In the genomic region with DNA sequence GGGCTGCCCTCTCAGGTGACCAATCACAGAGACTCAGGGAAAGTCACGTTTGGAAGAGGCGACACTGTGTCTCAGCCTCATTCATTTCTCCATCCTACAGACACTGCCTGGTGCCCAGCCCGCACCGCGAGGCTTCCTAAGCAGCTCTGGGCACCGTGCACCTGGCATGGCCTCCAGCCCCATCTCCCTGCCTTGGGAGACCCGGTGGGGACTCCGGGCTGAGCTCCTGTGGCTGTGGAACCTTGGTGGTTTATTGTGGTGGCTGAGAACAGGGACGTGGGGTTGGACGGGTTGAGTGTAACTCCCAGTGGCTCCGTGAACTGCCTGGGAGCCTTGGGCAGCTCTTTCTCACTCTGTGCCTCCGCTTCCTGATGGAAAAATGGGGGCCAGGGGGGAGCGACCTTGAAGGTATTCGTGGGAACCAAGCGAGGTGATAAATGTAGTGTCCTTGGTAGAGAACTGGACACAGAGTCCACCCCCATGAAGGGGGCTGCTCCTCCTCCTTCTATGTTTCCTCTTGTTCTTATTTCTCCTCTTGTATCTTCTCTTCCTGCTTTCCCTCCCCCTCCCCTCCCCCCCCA, we compare ENCODE assay signal across 10 cellular contexts.
DNase-seq lines count a peak whose midpoint lies in the region; ATAC-seq and TF ChIP-seq lines count a peak whose summit lies in the region.
"Had no signal": no experiment of that assay in that cellular context is flagged by ENCODE, and none has a peak within 500 bp of the region (broad histone marks: within the 10 kb centered on the region; RNA-seq: fewer than 3 reads in every experiment).

No MANE protein-coding gene starts in this region.

- H3K27me3 Mint-ChIP-seq in glutamatergic neuron (ENCODE audit: unreplicated experiment) = peaks cover 10% of the 10 kb centered on the region

- no peak for TF ChIP-seq CTCF in RWPE2 (IDR thresholded peaks at IDR 0.05; ENCODE audit: poor library complexity, severe bottlenecking)
- no peak for TF ChIP-seq CTCF in fibroblast of lung (conservative IDR thresholded peaks at IDR 0.05 in 1 of 2, IDR thresholded peaks at IDR 0.05 in 1 of 2; ENCODE audit: low read depth in 1 of 2, low read length in 2 of 2)
- no peak for TF ChIP-seq CTCF in glutamatergic neuron (IDR thresholded peaks at IDR 0.05; ENCODE audit: partially characterized antibody, unreplicated experiment)

- no peak overlapping the region for H3K4me3 ChIP-seq in RWPE2 (ENCODE audit: severe bottlenecking)
- no peak overlapping the region for H3K4me3 ChIP-seq in fibroblast of lung (replicated peaks in 1 of 4; ENCODE audit: control extremely low read depth in 1 of 4, insufficient read depth in 1 of 4, low read depth in 3 of 4, low read length in 4 of 4)
- H3K4me3 ChIP-seq: right lobe of liver, upper lobe of left lung had no signal

- no peak overlapping the region for H3K27ac Mint-ChIP-seq in glutamatergic neuron (ENCODE audit: unreplicated experiment)

- H3K4me1 Mint-ChIP-seq in glutamatergic neuron (ENCODE audit: low read depth, unreplicated experiment) = peaks cover 2% of the 10 kb centered on the region

- peaks cover 63% of the 10 kb centered on the region for H3K79me2 ChIP-seq in fibroblast of lung (ENCODE audit: control insufficient read depth, insufficient read depth, low read length)

- H2AFZ ChIP-seq in fibroblast of lung (ENCODE audit: low read length) = no peak overlapping the region

- no peak overlapping the region for H3K4me2 ChIP-seq in fibroblast of lung (ENCODE audit: extremely low read depth, insufficient read depth, low read length)

- H3K9ac ChIP-seq in fibroblast of lung (ENCODE audit: insufficient read depth, low read length) = no peak overlapping the region

- peaks cover 17% of the 10 kb centered on the region for H3K4me1 ChIP-seq in RWPE2 (ENCODE audit: insufficient read depth, poor library complexity, severe bottlenecking)
- H3K4me1 ChIP-seq in fibroblast of lung (ENCODE audit: control insufficient read depth, extremely low read depth, insufficient read depth, low read length) = peaks cover 27% of the 10 kb centered on the region

- no peak overlapping the region for H3K4me3 Mint-ChIP-seq in glutamatergic neuron (ENCODE audit: unreplicated experiment)

- H3K36me3 Mint-ChIP-seq in glutamatergic neuron (ENCODE audit: unreplicated experiment) = no peaks in the 10 kb centered on the region

- H3K27ac ChIP-seq in RWPE2 (ENCODE audit: poor library complexity, severe bottlenecking) (peak overlapping the region; percentile 75), fibroblast of lung (ENCODE audit: insufficient read depth, low read length) (peak overlapping the region; percentile 67)

- ATAC-seq in RWPE2 (ENCODE audit: low read depth) (peak; percentile 51), HG02870 (IDR thresholded peaks at IDR 0.05; ENCODE audit: unreplicated experiment) (no peak), GM18873 (IDR thresholded peaks at IDR 0.05; ENCODE audit: low FRiP score, unreplicated experiment) (no peak)
- no peak for ATAC-seq in stimulated activated naive CD8-positive, alpha-beta T cell treated with anti-CD3 and anti-CD28 coated beads, Interleukin-15, Interleukin-2, amounts not matched to agents 100 U/mL and 50 U/mL, for 24 hours
- ATAC-seq: right lobe of liver had no signal

- peak; percentile 22 for DNase-seq in NCI-H2171 (lab: John Stamatoyannopoulos, UW)
- no peak for DNase-seq in NCI-H2171 treated with DMSO at 0.1 percent for 48 hours (lab: John Stamatoyannopoulos, UW)
- no peak for DNase-seq in RWPE2 (ENCODE audit: low spot score)
- no peak for DNase-seq in fibroblast of lung (ENCODE audit: low read depth in 2 of 2)
- peak; percentile 2 for DNase-seq in stimulated activated naive CD8-positive, alpha-beta T cell treated with anti-CD3 and anti-CD28 coated beads, Interleukin-15, Interleukin-2, amounts not matched to agents 100 U/mL and 50 U/mL, for 24 hours
- no peak for DNase-seq in glutamatergic neuron

- H3K27me3 ChIP-seq in RWPE2 (ENCODE audit: insufficient read depth, poor library complexity, severe bottlenecking) (no peaks in the 10 kb centered on the region), fibroblast of lung (ENCODE audit: control insufficient read depth, insufficient read depth, low read length) (no peaks in the 10 kb centered on the region)
- H3K27me3 ChIP-seq: right lobe of liver, upper lobe of left lung had no signal

- H3K9me3 ChIP-seq in RWPE2 (ENCODE audit: severe bottlenecking) (no peaks in the 10 kb centered on the region), fibroblast of lung (ENCODE audit: control insufficient read depth, insufficient read depth, low read depth, low read length) (no peaks in the 10 kb centered on the region)
- H3K9me3 ChIP-seq: right lobe of liver, upper lobe of left lung had no signal

- H3K9me3 Mint-ChIP-seq in glutamatergic neuron (ENCODE audit: unreplicated experiment) = peaks cover 9% of the 10 kb centered on the region

- H4K20me1 ChIP-seq in fibroblast of lung (ENCODE audit: control insufficient read depth, extremely low read depth, insufficient read depth, low read length) = no peaks in the 10 kb centered on the region

- H3K36me3 ChIP-seq in RWPE2 (ENCODE audit: low read depth) = peaks cover 24% of the 10 kb centered on the region
- peaks cover 1% of the 10 kb centered on the region for H3K36me3 ChIP-seq in fibroblast of lung (ENCODE audit: control insufficient read depth, insufficient read depth, low read length)
- H3K36me3 ChIP-seq: right lobe of liver, upper lobe of left lung had no signal

Comparison
In these comparisons a context has a peak if more than half of its experiments do, and no peak if none do; other contexts are left out.
1. DNase-seq: peak in NCI-H2171 (single experiment) and stimulated activated naive CD8-positive, alpha-beta T cell treated with anti-CD3 and anti-CD28 coated beads, Interleukin-15, Interleukin-2, amounts not matched to agents 100 U/mL and 50 U/mL, for 24 hours (single experiment); none in NCI-H2171 treated with DMSO at 0.1 percent for 48 hours (single experiment), RWPE2 (single experiment), fibroblast of lung (0 of 2) and glutamatergic neuron (single experiment).